In genomic region chr9:122754825-122755224, GRCh38 we compare ENCODE assay signal across 31 cellular contexts. TPM values are rescaled to one million over a fixed set of nuclear protein-coding genes. Genes with fewer than 3 reads are reported as not detected.
A peak's percentile ranks its signal among the peaks of the same experiment; 100 is the strongest.
DNase-seq lines count a peak whose midpoint lies in the region; ATAC-seq, FAIRE-seq and TF ChIP-seq lines count a peak whose summit lies in the region.
"Had no signal": no experiment of that assay in that cellular context is flagged by ENCODE, and none has a peak within 500 bp of the region (broad histone marks: within the 10 kb centered on the region; RNA-seq: fewer than 3 reads in every experiment).

No MANE protein-coding gene starts in this region.

- H3K9ac ChIP-seq in HepG2 (ENCODE audit: insufficient read depth, low read depth, low read length) (no peak overlapping the region), K562 (ENCODE audit: insufficient read depth in 1 of 2, low read depth in 2 of 2, low read length in 2 of 2) (no peak overlapping the region)
- H3K9ac ChIP-seq: BLaER1 had no signal

- no peak for TF ChIP-seq CTCF in HepG2 (CRISPR knock-in tag; IDR thresholded peaks at IDR 0.05)
- TF ChIP-seq CTCF in right lobe of liver (IDR thresholded peaks at IDR 0.05), result no peak
- TF ChIP-seq CTCF in K562 (IDR thresholded peaks at IDR 0.05 in 2 of 3, conservative IDR thresholded peaks at IDR 0.05 in 1 of 3; ENCODE audit: insufficient read depth in 2 of 3, low read depth in 1 of 3, low read length in 3 of 3), result no peak
- TF ChIP-seq CTCF in right atrium auricular region (IDR thresholded peaks at IDR 0.05), result no peak

- TF ChIP-seq EP300 in HepG2 (IDR thresholded peaks at IDR 0.05; ENCODE audit: low read depth in 2 of 2, low read length in 2 of 2) (no peak), HepG2 (CRISPR knock-in tag; IDR thresholded peaks at IDR 0.05; ENCODE audit: borderline replicate concordance) (no peak), K562 (IDR thresholded peaks at IDR 0.05; ENCODE audit: low read length) (no peak)

- WGBS in HepG2 (ENCODE audit: low lambda C conversion rate), result 1% methylated on average over 2 of the region's 2 CpGs
- 33% methylated on average over 2 of the region's 2 CpGs for WGBS in right lobe of liver (ENCODE audit: insufficient coverage, low coverage, low lambda C conversion rate, missing lambda C conversion rate)
- 0% methylated on average over 2 of the region's 2 CpGs for WGBS in K562 (ENCODE audit: insufficient coverage, low coverage, missing lambda C conversion rate)

- BruUV-seq in HepG2 (replicated peaks; lab: Mats Ljungman, UMichigan) (no TSS peak), K562 (replicated peaks; lab: Mats Ljungman, UMichigan) (no TSS peak)

- H3K79me2 ChIP-seq in HepG2 (ENCODE audit: insufficient read depth, low read length), result no peaks in the 10 kb centered on the region
- no peaks in the 10 kb centered on the region for H3K79me2 ChIP-seq in K562 (ENCODE audit: control insufficient read depth, insufficient read depth, low read length)

- in situ Hi-C loops in HepG2 (cut with HindIII; ENCODE audit: extremely low pct_ligation_motif_present, low pct_unique_long_range_greater_than_20kb), result no loop called here
- in situ Hi-C loops in K562 (cut with MboI), result no loop called here

- H2AFZ ChIP-seq in HepG2 (ENCODE audit: low read length) (no peak overlapping the region), K562 (ENCODE audit: low read depth, low read length) (no peak overlapping the region)

- DNase-seq in HepG2 (ENCODE audit: low spot score) (no peak), right lobe of liver (no peak), RKO (ENCODE audit: low spot score) (peak; percentile 9), K562 (ENCODE audit: extremely low read depth in 1 of 4, low spot score in 3 of 4) (no peak), right atrium auricular region (ENCODE audit: low spot score) (no peak)
- DNase-seq: ACHN; BE2C; C1 segment of cervical spinal cord; CD4-positive, alpha-beta memory T cell; CD4-positive, CD25-positive, alpha-beta regulatory T cell; CD8-positive, alpha-beta memory T cell; COR-L47; DMS 273 treated with DMSO at 0.1 percent for 48 hours; DMS153; DMS53; DMS79; DND-41; EL; GDM1 had no signal

- H3K36me3 ChIP-seq in HepG2 (replicated peaks in 1 of 2; ENCODE audit: control insufficient read depth in 1 of 2, insufficient read depth in 2 of 2, low read length in 2 of 2) (no peaks in the 10 kb centered on the region), right lobe of liver (no peaks in the 10 kb centered on the region), K562 (ENCODE audit: control insufficient read depth, insufficient read depth, low read length) (no peaks in the 10 kb centered on the region), right atrium auricular region (no peaks in the 10 kb centered on the region)
- H3K36me3 ChIP-seq: BE2C, BLaER1 had no signal

- intact Hi-C loops in HepG2 (cut with micrococcal nuclease; ENCODE audit: unreplicated experiment) (no loop called here), right lobe of liver (cut with DNase I) (no loop called here), K562 (cut with micrococcal nuclease) (no loop called here)

- POLR2A ChIA-PET in HepG2 (lab: Yijun Ruan, JAX) (no interaction called here), K562 (lab: Yijun Ruan, JAX) (no interaction called here)

- H3K4me3 ChIP-seq in HepG2 (replicated peaks in 1 of 3; ENCODE audit: insufficient read depth in 1 of 3, low read depth in 2 of 3, low read length in 3 of 3) (no peak overlapping the region), right lobe of liver (no peak overlapping the region), K562 (no peak overlapping the region), right atrium auricular region (no peak overlapping the region)
- H3K4me3 ChIP-seq: BLaER1, GM12878 had no signal

- H3K4me1 ChIP-seq in HepG2 (ENCODE audit: insufficient read depth, low read length) (no peaks in the 10 kb centered on the region), right lobe of liver (no peaks in the 10 kb centered on the region), K562 (replicated peaks in 1 of 2; ENCODE audit: control insufficient read depth in 2 of 2, insufficient read depth in 2 of 2, low read length in 2 of 2) (no peaks in the 10 kb centered on the region), right atrium auricular region (no peaks in the 10 kb centered on the region)
- H3K4me1 ChIP-seq: BE2C, BLaER1 had no signal

- H3K9me3 ChIP-seq in HepG2 (ENCODE audit: low read length) (peaks cover 12% of the 10 kb centered on the region; the same call in 1 of the 2 replicates), right lobe of liver (peaks cover 0 to 7% (median 0%) of the 10 kb centered on the region in 4 donors), K562 (replicated peaks; ENCODE audit: control insufficient read depth, insufficient read depth, low read depth, low read length) (no peaks in the 10 kb centered on the region), right atrium auricular region (peaks cover 0 to 13% of the 10 kb centered on the region in 2 donors)
- H3K9me3 ChIP-seq: BE2C had no signal

- no peaks in the 10 kb centered on the region for H3K9me1 ChIP-seq in K562 (ENCODE audit: control insufficient read depth, insufficient read depth, low read length)

- no peak overlapping the region for H3K27ac ChIP-seq in HepG2 (ENCODE audit: extremely low read length, insufficient read depth, low read length)
- no peak overlapping the region for H3K27ac ChIP-seq in right lobe of liver
- no peak overlapping the region for H3K27ac ChIP-seq in K562 (ENCODE audit: extremely low read depth, low read depth, low read length)
- no peak overlapping the region for H3K27ac ChIP-seq in right atrium auricular region
- H3K27ac ChIP-seq: 22Rv1, BLaER1 had no signal

- ATAC-seq in HepG2, result no peak
- no peak for ATAC-seq in right lobe of liver
- ATAC-seq in K562, result no peak
- ATAC-seq in HG03571 (IDR thresholded peaks at IDR 0.05; ENCODE audit: unreplicated experiment), result no peak
- ATAC-seq: GM12878 had no signal

- FAIRE-seq in HepG2 (lab: Jason Lieb, UNC) (no peak), K562 (lab: Jason Lieb, UNC) (no peak)
- FAIRE-seq: GM12878, GM12892, GM18507 had no signal

- 0 out of 5 replicates have a peak, but pooled peaks cover 0 to 3% of the 10 kb centered on the region in 2 experiments for H3K27me3 ChIP-seq in HepG2 (ENCODE audit: control insufficient read depth in 1 of 2, insufficient read depth in 2 of 2, low read length in 2 of 2)
- no peaks in the 10 kb centered on the region for H3K27me3 ChIP-seq in right lobe of liver
- no peaks in the 10 kb centered on the region for H3K27me3 ChIP-seq in K562 (ENCODE audit: control insufficient read depth in 2 of 2, insufficient read depth in 2 of 2, low read length in 2 of 2)
- no peaks in the 10 kb centered on the region for H3K27me3 ChIP-seq in right atrium auricular region
- H3K27me3 ChIP-seq: BLaER1 had no signal

- H4K20me1 ChIP-seq in HepG2 (ENCODE audit: insufficient read depth, low read length) (no peaks in the 10 kb centered on the region), K562 (replicated peaks; ENCODE audit: control insufficient read depth, insufficient read depth, low read length) (no peaks in the 10 kb centered on the region)
- H4K20me1 ChIP-seq: BLaER1 had no signal

- TF ChIP-seq RAD21 in HepG2 (CRISPR knock-in tag; IDR thresholded peaks at IDR 0.05) (no peak), K562 (CRISPR knock-in tag; conservative IDR thresholded peaks at IDR 0.05 in 1 of 2, IDR thresholded peaks at IDR 0.05 in 1 of 2) (no peak)

- no peak overlapping the region for H3K4me2 ChIP-seq in HepG2 (ENCODE audit: low read depth, low read length)
- no peak overlapping the region for H3K4me2 ChIP-seq in K562 (ENCODE audit: insufficient read depth, low read length)
- H3K4me2 ChIP-seq: BLaER1 had no signal

- CTCF ChIA-PET in HepG2 (lab: Yijun Ruan, JAX; ENCODE audit: low intra/inter-chr PET ratio, low total read pairs) (no interaction called here), K562 (lab: Yijun Ruan, JAX; ENCODE audit: low intra/inter-chr PET ratio) (no interaction called here)

- TF ChIP-seq POLR2A in HepG2 (IDR thresholded peaks at IDR 0.05; ENCODE audit: insufficient read depth in 1 of 2, low read depth in 2 of 2, low read length in 2 of 2) (no peak), right lobe of liver (IDR thresholded peaks at IDR 0.05) (no peak), K562 (conservative IDR thresholded peaks at IDR 0.05) (no peak)

RNA-seq across cellular contexts. Expression of gene OR1L6, which starts 12.7 kb away (rescaled TPM):
- total RNA-seq in HepG2 (2016; rRNA removed; fragmentation: Illumina TruSeq; extraction: Trizol), result not detected in 2 replicates
- not detected in 2 replicates for total RNA-seq in HepG2 (2016; cell fraction: cytosol; rRNA removed; fragmentation: Illumina TruSeq; extraction: Trizol; ENCODE audit: low read depth)
- not detected in 2 replicates for total RNA-seq in HepG2 (2016; cell fraction: insoluble cytoplasmic fraction; rRNA removed; fragmentation: Illumina TruSeq; extraction: Trizol)
- not detected in 2 replicates for total RNA-seq in HepG2 (2016; cell fraction: membrane; rRNA removed; fragmentation: Illumina TruSeq; extraction: Trizol)
- not detected in 2 replicates for total RNA-seq in HepG2 (2016; cell fraction: nucleus; rRNA removed; fragmentation: Illumina TruSeq; extraction: Trizol)
- polyA plus RNA-seq in HepG2 (2011; rRNA removed), result not detected in 2 replicates
- not detected in 2 replicates for polyA plus RNA-seq in HepG2 (2011; cell fraction: cytosol; rRNA removed)
- not detected in 2 replicates for polyA plus RNA-seq in HepG2 (2011; cell fraction: nucleus; rRNA removed)
- polyA plus RNA-seq in HepG2 (2012), result not detected in 2 replicates
- polyA plus RNA-seq in HepG2 (2016; cell fraction: cytosol; fragmentation: Illumina TruSeq; extraction: Trizol; ENCODE audit: low read depth), result not detected in 2 replicates
- polyA plus RNA-seq in HepG2 (2016; cell fraction: insoluble cytoplasmic fraction; fragmentation: Illumina TruSeq; extraction: Trizol; ENCODE audit: low read depth), result not detected in 2 replicates
- not detected in 2 replicates for polyA plus RNA-seq in HepG2 (2016; cell fraction: membrane; fragmentation: Illumina TruSeq; extraction: Trizol; ENCODE audit: low read depth)
- polyA plus RNA-seq in HepG2 (2016; cell fraction: nucleus; fragmentation: Illumina TruSeq; extraction: Trizol; ENCODE audit: insufficient read depth, low read depth), result not detected in 2 replicates
- not detected in 2 replicates for polyA minus RNA-seq in HepG2 (2011; rRNA and poly(A)+ RNA removed; ENCODE audit: low replicate concordance)
- polyA minus RNA-seq in HepG2 (2011; cell fraction: cytosol; rRNA and poly(A)+ RNA removed), result not detected in 2 replicates
- polyA minus RNA-seq in HepG2 (2011; cell fraction: nucleus; rRNA and poly(A)+ RNA removed), result not detected in 2 replicates
- total RNA-seq in right lobe of liver, result not detected
- not detected in 2 replicates for total RNA-seq in K562 (2011; cell fraction: chromatin; rRNA removed; ENCODE audit: low replicate concordance)
- not detected in 2 replicates for total RNA-seq in K562 (2011; cell fraction: nucleolus; rRNA removed)
- total RNA-seq in K562 (2011; cell fraction: nucleoplasm; rRNA removed), result not detected in 2 replicates
- not detected in 2 replicates for total RNA-seq in K562 (2014; rRNA removed)
- not detected in 2 replicates for total RNA-seq in K562 (2014; rRNA removed; fragmentation: Illumina TruSeq; extraction: Trizol)
- not detected in 2 replicates for total RNA-seq in K562 (2015; rRNA removed; fragmentation: Illumina TruSeq; extraction: Trizol)
- total RNA-seq in K562 (2021), result not detected in 2 replicates
- polyA plus RNA-seq in K562 (2011; rRNA removed), result not detected in 2 replicates
- not detected in 2 replicates for polyA plus RNA-seq in K562 (2011; cell fraction: cytosol; rRNA removed)
- not detected in 2 replicates for polyA plus RNA-seq in K562 (2011; cell fraction: nucleus; rRNA removed)
- not detected in 2 replicates for polyA plus RNA-seq in K562 (2012)
- polyA plus RNA-seq in K562 (2014; fragmentation: Illumina TruSeq; extraction: Trizol), result not detected in 2 replicates
- not detected for polyA plus RNA-seq in K562 (2014; fragmentation: Nextera tagmentation; extraction: Ambion mirVana)
- polyA plus RNA-seq in K562 (2014; rRNA removed), result not detected in 2 replicates
- not detected in 2 replicates for polyA minus RNA-seq in K562 (2011; rRNA and poly(A)+ RNA removed)
- polyA minus RNA-seq in K562 (2011; cell fraction: cytosol; rRNA and poly(A)+ RNA removed), result not detected in 2 replicates
- polyA minus RNA-seq in K562 (2011; cell fraction: nucleus; rRNA and poly(A)+ RNA removed), result not detected in 2 replicates
- not detected for total RNA-seq in right atrium auricular region
- total RNA-seq: A172; A673; CD4-positive, alpha-beta memory T cell; CD4-positive, CD25-positive, alpha-beta regulatory T cell; CD8-positive, alpha-beta memory T cell; Daoy; G401; GM12878 had no signal
- polyA plus RNA-seq: AG04450; CD14-positive monocyte; CD4-positive, alpha-beta memory T cell; CD8-positive, alpha-beta memory T cell; GM12878 had no signal

RNA-seq across cellular contexts. Expression of gene OR1L4, which starts 31.0 kb away (rescaled TPM):
- total RNA-seq in HepG2 (2016; rRNA removed; fragmentation: Illumina TruSeq; extraction: Trizol) (not detected in 2 replicates), right lobe of liver (not detected), K562 (2014; rRNA removed) (not detected in 2 replicates), K562 (2014; rRNA removed; fragmentation: Illumina TruSeq; extraction: Trizol) (not detected in 2 replicates), K562 (2015; rRNA removed; fragmentation: Illumina TruSeq; extraction: Trizol) (not detected in 2 replicates), K562 (2021) (not detected in 2 replicates), right atrium auricular region (not detected)
- total RNA-seq in HepG2 (2016; cell fraction: cytosol; rRNA removed; fragmentation: Illumina TruSeq; extraction: Trizol; ENCODE audit: low read depth), result not detected in 2 replicates
- not detected in 2 replicates for total RNA-seq in HepG2 (2016; cell fraction: insoluble cytoplasmic fraction; rRNA removed; fragmentation: Illumina TruSeq; extraction: Trizol)
- total RNA-seq in HepG2 (2016; cell fraction: membrane; rRNA removed; fragmentation: Illumina TruSeq; extraction: Trizol), result not detected in 2 replicates
- not detected in 2 replicates for total RNA-seq in HepG2 (2016; cell fraction: nucleus; rRNA removed; fragmentation: Illumina TruSeq; extraction: Trizol)
- polyA plus RNA-seq in HepG2 (2011; rRNA removed) (not detected in 2 replicates), K562 (2011; rRNA removed) (not detected in 2 replicates), K562 (2014; fragmentation: Illumina TruSeq; extraction: Trizol) (not detected in 2 replicates), K562 (2014; fragmentation: Nextera tagmentation; extraction: Ambion mirVana) (not detected), K562 (2014; rRNA removed) (not detected in 2 replicates)
- polyA plus RNA-seq in HepG2 (2011; cell fraction: cytosol; rRNA removed), result not detected in 2 replicates
- not detected in 2 replicates for polyA plus RNA-seq in HepG2 (2011; cell fraction: nucleus; rRNA removed)
- polyA plus RNA-seq in HepG2 (2012), result not detected in 2 replicates
- polyA plus RNA-seq in HepG2 (2016; cell fraction: cytosol; fragmentation: Illumina TruSeq; extraction: Trizol; ENCODE audit: low read depth), result not detected in 2 replicates
- polyA plus RNA-seq in HepG2 (2016; cell fraction: insoluble cytoplasmic fraction; fragmentation: Illumina TruSeq; extraction: Trizol; ENCODE audit: low read depth), result not detected in 2 replicates
- not detected in 2 replicates for polyA plus RNA-seq in HepG2 (2016; cell fraction: membrane; fragmentation: Illumina TruSeq; extraction: Trizol; ENCODE audit: low read depth)
- not detected in 2 replicates for polyA plus RNA-seq in HepG2 (2016; cell fraction: nucleus; fragmentation: Illumina TruSeq; extraction: Trizol; ENCODE audit: insufficient read depth, low read depth)
- not detected in 2 replicates for polyA minus RNA-seq in HepG2 (2011; rRNA and poly(A)+ RNA removed; ENCODE audit: low replicate concordance)
- not detected in 2 replicates for polyA minus RNA-seq in HepG2 (2011; cell fraction: cytosol; rRNA and poly(A)+ RNA removed)
- polyA minus RNA-seq in HepG2 (2011; cell fraction: nucleus; rRNA and poly(A)+ RNA removed), result not detected in 2 replicates
- total RNA-seq in K562 (2011; cell fraction: chromatin; rRNA removed; ENCODE audit: low replicate concordance), result not detected in 2 replicates
- not detected in 2 replicates for total RNA-seq in K562 (2011; cell fraction: nucleolus; rRNA removed)
- not detected in 2 replicates for total RNA-seq in K562 (2011; cell fraction: nucleoplasm; rRNA removed)
- polyA plus RNA-seq in K562 (2011; cell fraction: cytosol; rRNA removed), result not detected in 2 replicates
- not detected in 2 replicates for polyA plus RNA-seq in K562 (2011; cell fraction: nucleus; rRNA removed)
- not detected in 2 replicates for polyA plus RNA-seq in K562 (2012)
- not detected in 2 replicates for polyA minus RNA-seq in K562 (2011; rRNA and poly(A)+ RNA removed)
- not detected in 2 replicates for polyA minus RNA-seq in K562 (2011; cell fraction: cytosol; rRNA and poly(A)+ RNA removed)
- not detected in 2 replicates for polyA minus RNA-seq in K562 (2011; cell fraction: nucleus; rRNA and poly(A)+ RNA removed)
- total RNA-seq: A172; A673; CD4-positive, alpha-beta memory T cell; CD4-positive, CD25-positive, alpha-beta regulatory T cell; CD8-positive, alpha-beta memory T cell; Daoy; G401; GM12878 had no signal
- polyA plus RNA-seq: AG04450; CD14-positive monocyte; CD4-positive, alpha-beta memory T cell; CD4-positive, CD25-positive, alpha-beta regulatory T cell; CD8-positive, alpha-beta memory T cell; GM12878 had no signal

RNA-seq across cellular contexts. Expression of gene OR5C1, which starts 33.9 kb away (rescaled TPM):
- total RNA-seq in HepG2 (2016; rRNA removed; fragmentation: Illumina TruSeq; extraction: Trizol) (not detected in 2 replicates), right lobe of liver (not detected), K562 (2014; rRNA removed) (not detected in 2 replicates), K562 (2014; rRNA removed; fragmentation: Illumina TruSeq; extraction: Trizol) (not detected in 2 replicates), K562 (2015; rRNA removed; fragmentation: Illumina TruSeq; extraction: Trizol) (not detected in 2 replicates), K562 (2021) (not detected in 2 replicates), right atrium auricular region (not detected)
- total RNA-seq in HepG2 (2016; cell fraction: cytosol; rRNA removed; fragmentation: Illumina TruSeq; extraction: Trizol; ENCODE audit: low read depth), result not detected in 2 replicates
- not detected in 2 replicates for total RNA-seq in HepG2 (2016; cell fraction: insoluble cytoplasmic fraction; rRNA removed; fragmentation: Illumina TruSeq; extraction: Trizol)
- total RNA-seq in HepG2 (2016; cell fraction: membrane; rRNA removed; fragmentation: Illumina TruSeq; extraction: Trizol), result not detected in 2 replicates
- not detected in 2 replicates for total RNA-seq in HepG2 (2016; cell fraction: nucleus; rRNA removed; fragmentation: Illumina TruSeq; extraction: Trizol)
- polyA plus RNA-seq in HepG2 (2011; rRNA removed) (not detected in 2 replicates), K562 (2011; rRNA removed) (not detected in 2 replicates), K562 (2014; fragmentation: Illumina TruSeq; extraction: Trizol) (not detected in 2 replicates), K562 (2014; fragmentation: Nextera tagmentation; extraction: Ambion mirVana) (not detected), K562 (2014; rRNA removed) (not detected in 2 replicates)
- not detected in 2 replicates for polyA plus RNA-seq in HepG2 (2011; cell fraction: cytosol; rRNA removed)
- not detected in 2 replicates for polyA plus RNA-seq in HepG2 (2011; cell fraction: nucleus; rRNA removed)
- not detected in 2 replicates for polyA plus RNA-seq in HepG2 (2012)
- not detected in 2 replicates for polyA plus RNA-seq in HepG2 (2016; cell fraction: cytosol; fragmentation: Illumina TruSeq; extraction: Trizol; ENCODE audit: low read depth)
- not detected in 2 replicates for polyA plus RNA-seq in HepG2 (2016; cell fraction: insoluble cytoplasmic fraction; fragmentation: Illumina TruSeq; extraction: Trizol; ENCODE audit: low read depth)
- polyA plus RNA-seq in HepG2 (2016; cell fraction: membrane; fragmentation: Illumina TruSeq; extraction: Trizol; ENCODE audit: low read depth), result not detected in 2 replicates
- not detected in 2 replicates for polyA plus RNA-seq in HepG2 (2016; cell fraction: nucleus; fragmentation: Illumina TruSeq; extraction: Trizol; ENCODE audit: insufficient read depth, low read depth)
- polyA minus RNA-seq in HepG2 (2011; rRNA and poly(A)+ RNA removed; ENCODE audit: low replicate concordance), result not detected in 2 replicates
- not detected in 2 replicates for polyA minus RNA-seq in HepG2 (2011; cell fraction: cytosol; rRNA and poly(A)+ RNA removed)
- not detected in 2 replicates for polyA minus RNA-seq in HepG2 (2011; cell fraction: nucleus; rRNA and poly(A)+ RNA removed)
- not detected in 2 replicates for total RNA-seq in K562 (2011; cell fraction: chromatin; rRNA removed; ENCODE audit: low replicate concordance)
- total RNA-seq in K562 (2011; cell fraction: nucleolus; rRNA removed), result not detected in 2 replicates
- not detected in 2 replicates for total RNA-seq in K562 (2011; cell fraction: nucleoplasm; rRNA removed)
- not detected in 2 replicates for polyA plus RNA-seq in K562 (2011; cell fraction: cytosol; rRNA removed)
- polyA plus RNA-seq in K562 (2011; cell fraction: nucleus; rRNA removed), result not detected in 2 replicates
- polyA plus RNA-seq in K562 (2012), result not detected in 2 replicates
- not detected in 2 replicates for polyA minus RNA-seq in K562 (2011; rRNA and poly(A)+ RNA removed)
- not detected in 2 replicates for polyA minus RNA-seq in K562 (2011; cell fraction: cytosol; rRNA and poly(A)+ RNA removed)
- not detected in 2 replicates for polyA minus RNA-seq in K562 (2011; cell fraction: nucleus; rRNA and poly(A)+ RNA removed)
- total RNA-seq: A172; A673; CD4-positive, alpha-beta memory T cell; CD4-positive, CD25-positive, alpha-beta regulatory T cell; CD8-positive, alpha-beta memory T cell; Daoy; G401; GM12878 had no signal
- polyA plus RNA-seq: AG04450; CD14-positive monocyte; CD4-positive, alpha-beta memory T cell; CD4-positive, CD25-positive, alpha-beta regulatory T cell; CD8-positive, alpha-beta memory T cell; GM12878 had no signal

RNA-seq across cellular contexts. Expression of gene OR1K1, which starts 45.1 kb away (rescaled TPM):
- total RNA-seq in HepG2 (2016; rRNA removed; fragmentation: Illumina TruSeq; extraction: Trizol) (not detected in 2 replicates), right lobe of liver (not detected), K562 (2014; rRNA removed) (not detected in 2 replicates), K562 (2014; rRNA removed; fragmentation: Illumina TruSeq; extraction: Trizol) (not detected in 2 replicates), K562 (2015; rRNA removed; fragmentation: Illumina TruSeq; extraction: Trizol) (not detected in 2 replicates), K562 (2021) (not detected in 2 replicates), right atrium auricular region (not detected)
- total RNA-seq in HepG2 (2016; cell fraction: cytosol; rRNA removed; fragmentation: Illumina TruSeq; extraction: Trizol; ENCODE audit: low read depth), result not detected in 2 replicates
- not detected in 2 replicates for total RNA-seq in HepG2 (2016; cell fraction: insoluble cytoplasmic fraction; rRNA removed; fragmentation: Illumina TruSeq; extraction: Trizol)
- not detected in 2 replicates for total RNA-seq in HepG2 (2016; cell fraction: membrane; rRNA removed; fragmentation: Illumina TruSeq; extraction: Trizol)
- not detected in 2 replicates for total RNA-seq in HepG2 (2016; cell fraction: nucleus; rRNA removed; fragmentation: Illumina TruSeq; extraction: Trizol)
- polyA plus RNA-seq in HepG2 (2011; rRNA removed) (not detected in 2 replicates), K562 (2011; rRNA removed) (not detected in 2 replicates), K562 (2014; fragmentation: Illumina TruSeq; extraction: Trizol) (not detected in 2 replicates), K562 (2014; fragmentation: Nextera tagmentation; extraction: Ambion mirVana) (not detected), K562 (2014; rRNA removed) (not detected in 2 replicates)
- not detected in 2 replicates for polyA plus RNA-seq in HepG2 (2011; cell fraction: cytosol; rRNA removed)
- not detected in 2 replicates for polyA plus RNA-seq in HepG2 (2011; cell fraction: nucleus; rRNA removed)
- not detected in 2 replicates for polyA plus RNA-seq in HepG2 (2012)
- not detected in 2 replicates for polyA plus RNA-seq in HepG2 (2016; cell fraction: cytosol; fragmentation: Illumina TruSeq; extraction: Trizol; ENCODE audit: low read depth)
- polyA plus RNA-seq in HepG2 (2016; cell fraction: insoluble cytoplasmic fraction; fragmentation: Illumina TruSeq; extraction: Trizol; ENCODE audit: low read depth), result not detected in 2 replicates
- polyA plus RNA-seq in HepG2 (2016; cell fraction: membrane; fragmentation: Illumina TruSeq; extraction: Trizol; ENCODE audit: low read depth), result not detected in 2 replicates
- polyA plus RNA-seq in HepG2 (2016; cell fraction: nucleus; fragmentation: Illumina TruSeq; extraction: Trizol; ENCODE audit: insufficient read depth, low read depth), result not detected in 2 replicates
- not detected in 2 replicates for polyA minus RNA-seq in HepG2 (2011; rRNA and poly(A)+ RNA removed; ENCODE audit: low replicate concordance)
- polyA minus RNA-seq in HepG2 (2011; cell fraction: cytosol; rRNA and poly(A)+ RNA removed), result not detected in 2 replicates
- not detected in 2 replicates for polyA minus RNA-seq in HepG2 (2011; cell fraction: nucleus; rRNA and poly(A)+ RNA removed)
- not detected in 2 replicates for total RNA-seq in K562 (2011; cell fraction: chromatin; rRNA removed; ENCODE audit: low replicate concordance)
- total RNA-seq in K562 (2011; cell fraction: nucleolus; rRNA removed), result not detected in 2 replicates
- total RNA-seq in K562 (2011; cell fraction: nucleoplasm; rRNA removed), result not detected in 2 replicates
- polyA plus RNA-seq in K562 (2011; cell fraction: cytosol; rRNA removed), result not detected in 2 replicates
- 0.14 TPM in 1 of 2 replicates, not detected in the other for polyA plus RNA-seq in K562 (2011; cell fraction: nucleus; rRNA removed)
- not detected in 2 replicates for polyA plus RNA-seq in K562 (2012)
- not detected in 2 replicates for polyA minus RNA-seq in K562 (2011; rRNA and poly(A)+ RNA removed)
- polyA minus RNA-seq in K562 (2011; cell fraction: cytosol; rRNA and poly(A)+ RNA removed), result not detected in 2 replicates
- not detected in 2 replicates for polyA minus RNA-seq in K562 (2011; cell fraction: nucleus; rRNA and poly(A)+ RNA removed)
- total RNA-seq: A172; A673; CD4-positive, alpha-beta memory T cell; CD4-positive, CD25-positive, alpha-beta regulatory T cell; CD8-positive, alpha-beta memory T cell; Daoy; G401; GM12878 had no signal
- polyA plus RNA-seq: AG04450; CD14-positive monocyte; CD4-positive, alpha-beta memory T cell; CD8-positive, alpha-beta memory T cell; GM12878 had no signal

Comparison
In these comparisons a context has a peak if more than half of its experiments do, and no peak if none do; other contexts are left out.
1. Of the 241 proteins assayed by ChIP-seq in both HepG2 and K562: peak only in HepG2: none; only in K562: NFE2; in both: none; in neither: 240.